ENCODE assay signal across 8 cellular contexts in the genomic region with DNA sequence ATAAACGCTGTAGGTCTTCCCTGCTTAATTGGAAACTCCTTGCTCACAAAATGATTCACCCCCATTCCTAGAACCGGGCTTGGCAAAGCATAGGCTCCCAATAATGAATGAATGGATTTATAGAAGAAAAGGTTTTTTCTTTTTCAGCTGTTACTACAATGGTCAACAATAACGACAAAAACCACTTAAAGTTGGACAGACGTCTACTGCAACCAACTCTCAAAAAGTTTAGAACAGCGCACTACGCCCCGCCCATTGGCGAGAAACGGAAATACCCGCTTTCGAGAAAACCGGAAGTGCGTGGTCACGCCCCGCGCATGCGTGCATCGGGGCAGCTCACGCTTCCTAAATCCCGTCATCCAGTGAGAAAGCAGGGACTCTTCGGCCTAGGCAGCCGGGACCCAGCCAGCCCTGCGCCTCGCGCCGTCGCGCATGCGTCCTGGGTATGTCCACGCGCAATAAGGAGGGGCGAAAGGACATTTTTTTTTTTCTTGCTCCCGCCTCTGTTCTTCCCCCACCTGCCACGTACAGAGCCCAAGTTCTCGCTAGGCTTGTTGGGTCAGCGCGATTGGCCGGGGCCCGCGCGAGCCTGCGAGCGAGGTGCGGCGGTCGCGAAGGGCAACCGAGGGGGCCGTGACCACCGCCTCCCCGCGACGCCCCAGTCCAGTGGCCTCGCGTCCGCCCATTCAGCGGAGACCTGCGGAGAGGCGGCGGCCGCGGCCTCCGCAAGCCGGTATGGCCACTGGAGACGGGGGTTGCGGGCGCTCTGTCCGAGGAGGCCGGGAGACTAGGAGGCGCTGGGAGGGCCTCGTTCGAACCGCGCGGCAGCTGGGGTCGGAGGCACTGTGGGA. TPM values are rescaled to one million over a fixed set of nuclear protein-coding genes. Genes with fewer than 3 reads are reported as not detected.
A peak's percentile ranks its signal among the peaks of the same experiment; 100 is the strongest.
DNase-seq lines count a peak whose midpoint lies in the region; ATAC-seq, FAIRE-seq and TF ChIP-seq lines count a peak whose summit lies in the region.

Gene TFG, plus strand, starts transcription at position 506 of the 851 bp plus-strand sequence. CDS start 4,192 bp downstream, outside the sequence.

- H3K9me1 ChIP-seq in IMR-90 (ENCODE audit: insufficient read depth, low read length) (no peaks in the 10 kb centered on the region; the same call in 1 of the 2 replicates), endothelial cell of umbilical vein (replicated peaks; ENCODE audit: control insufficient read depth, extremely low read depth, insufficient read depth, low read length) (no peaks in the 10 kb centered on the region)

- peak within 1 kb of the TSS; percentile 86 for H2AK5ac ChIP-seq in IMR-90 (ENCODE audit: low read depth, low read length)

- peak within 1 kb of the TSS; percentile 82 for H4K5ac ChIP-seq in IMR-90 (ENCODE audit: low read depth, low read length)

- H3K4me2 ChIP-seq in IMR-90 (ENCODE audit: low read depth, low read length) (peak within 1 kb of the TSS; percentile 97), endothelial cell of umbilical vein (ENCODE audit: insufficient read depth, low read length) (peak within 1 kb of the TSS; percentile 98)

- peak; percentile 96 for FAIRE-seq in endothelial cell of umbilical vein (lab: Jason Lieb, UNC)

- H3K4me3 ChIP-seq in IMR-90 (ENCODE audit: insufficient read depth, low read depth, low read length): peak within 1 kb of the TSS; percentile 98
- peak within 1 kb of the TSS; percentile 79 to 99 (median 89) for H3K4me3 ChIP-seq in endothelial cell of umbilical vein (replicated peaks in 1 of 3; ENCODE audit: insufficient read depth in 1 of 3, low read depth in 1 of 3, low read length in 3 of 3)

- H3K4ac ChIP-seq in IMR-90 (ENCODE audit: low read depth, low read length): peak within 1 kb of the TSS; percentile 83

- H3K9ac ChIP-seq in IMR-90 (ENCODE audit: low read depth, low read length) (peak within 1 kb of the TSS; percentile 91), endothelial cell of umbilical vein (replicated peaks; ENCODE audit: extremely low read depth, insufficient read depth, low read length) (peak within 1 kb of the TSS; percentile 92)

- peak; percentile 100 for DNase-seq in DMS 273 (lab: John Stamatoyannopoulos, UW; ENCODE audit: unreplicated experiment)
- peak; percentile 99 for DNase-seq in IMR-90
- DNase-seq in OCI-M1 (lab: John Stamatoyannopoulos, UW): peak; percentile 99
- DNase-seq in activated T-cell treated with anti-CD3 and anti-CD28 coated beads for 24 hours (ENCODE audit: low read depth): peak; percentile 96
- peak; percentile 100 for DNase-seq in endothelial cell of umbilical vein (ENCODE audit: low read depth, low spot score)
- DNase-seq in midbrain (lab: John Stamatoyannopoulos, UW): peak; percentile 100
- DNase-seq in stimulated activated CD8-positive, alpha-beta memory T cell treated with anti-CD3 and anti-CD28 coated beads, Interleukin-2, amount 100 ng/mL, for 1 hour (ENCODE audit: low read depth in 2 of 2): peak; percentile 93 to 95

- H3K36me3 ChIP-seq in IMR-90 (ENCODE audit: control insufficient read depth, insufficient read depth, low read length) (peaks cover 6% of the 10 kb centered on the region; the same call in 1 of the 2 replicates), endothelial cell of umbilical vein (ENCODE audit: control insufficient read depth in 2 of 2, extremely low read depth in 1 of 2, insufficient read depth in 2 of 2, low read length in 2 of 2) (peaks cover 3% of the 10 kb centered on the region in 2 experiments)

- H4K91ac ChIP-seq in IMR-90 (ENCODE audit: insufficient read depth, low read depth, low read length): peak within 1 kb of the TSS; percentile 47

- H3K18ac ChIP-seq in IMR-90 (ENCODE audit: low read depth, low read length): peak within 1 kb of the TSS; percentile 46

- POLR2A ChIA-PET in IMR-90 (lab: Charles Lee; ENCODE audit: unreplicated experiment) (interaction anchor here (0.6 kb wide), 3 partner anchors 217 to 1473 kb away, joined by 3 read pairs; partner anchors contain the start of gene TMEM45A), endothelial cell of umbilical vein (lab: Charles Lee) (interaction anchor here (0.6 to 0.7 kb wide), 2 partner anchors 9 to 191 kb away, joined by 3 to 5 read pairs; no protein-coding TSS in a partner anchor)

- intact Hi-C loops in IMR-90 (cut with micrococcal nuclease): no loop called here
- intact Hi-C loops in endothelial cell of umbilical vein (cut with micrococcal nuclease): loop anchor here (2.0 to 10.0 kb wide), 3 partner anchors 82 to 308 kb away; partner anchors contain the start of genes LNP1, TMEM45A and TOMM70

- peak within 1 kb of the TSS; percentile 8; the same call in 1 of the 3 replicates for H2BK15ac ChIP-seq in IMR-90 (ENCODE audit: low read depth, low read length)

- peak within 1 kb of the TSS; percentile 96 for H2AK9ac ChIP-seq in IMR-90 (replicated peaks; ENCODE audit: low read depth, low read length, poor library complexity)

- H4K8ac ChIP-seq in IMR-90 (ENCODE audit: low read depth in 2 of 2, low read length in 2 of 2): peak within 1 kb of the TSS; percentile 91 to 96

- H2BK120ac ChIP-seq in IMR-90 (ENCODE audit: low read depth, low read length): peak within 1 kb of the TSS; percentile 28

- in situ Hi-C loops in IMR-90 (cut with MboI; ENCODE audit: low sequenced_read_pairs): no loop called here

- H3K23ac ChIP-seq in IMR-90 (ENCODE audit: low read depth, low read length): peak within 1 kb of the TSS; percentile 93

- no peaks in the 10 kb centered on the region for H3K9me3 ChIP-seq in IMR-90 (ENCODE audit: control insufficient read depth, insufficient read depth, low read length)
- no peaks in the 10 kb centered on the region for H3K9me3 ChIP-seq in endothelial cell of umbilical vein (replicated peaks; ENCODE audit: control insufficient read depth, insufficient read depth, low read length)

- BruUV-seq in IMR-90 (replicated peaks; lab: Mats Ljungman, UMichigan): no TSS peak
- no TSS peak for BruUV-seq in endothelial cell of umbilical vein (replicated peaks; lab: Mats Ljungman, UMichigan)

- peak; percentile 94 for ATAC-seq in GM21528 (IDR thresholded peaks at IDR 0.05; ENCODE audit: low FRiP score, unreplicated experiment)
- peak; percentile 97 for ATAC-seq in IMR-90 (ENCODE audit: low read depth)

- peak; percentile 90 for TF ChIP-seq POLR2A in IMR-90 (IDR thresholded peaks at IDR 0.05; ENCODE audit: low read depth, low read length)
- TF ChIP-seq POLR2A in endothelial cell of umbilical vein (IDR thresholded peaks at IDR 0.05; ENCODE audit: low read depth, low read length): peak; percentile 61

- H2BK20ac ChIP-seq in IMR-90 (ENCODE audit: low read depth, low read length): no peak within 1 kb of the TSS

- H3K27me3 ChIP-seq in IMR-90 (ENCODE audit: control insufficient read depth, insufficient read depth, low read length): no peaks in the 10 kb centered on the region
- H3K27me3 ChIP-seq in endothelial cell of umbilical vein (ENCODE audit: control insufficient read depth in 2 of 2, insufficient read depth in 2 of 2, low read length in 2 of 2): peaks cover 5 to 7% of the 10 kb centered on the region in 2 experiments

- peak within 1 kb of the TSS; percentile 92 for H3K27ac ChIP-seq in IMR-90 (ENCODE audit: insufficient read depth, low read length)
- peak within 1 kb of the TSS; percentile 78 for H3K27ac ChIP-seq in endothelial cell of umbilical vein (ENCODE audit: insufficient read depth, low read depth, low read length)

- H2AFZ ChIP-seq in IMR-90 (replicated peaks; ENCODE audit: low read length, poor library complexity): peak within 1 kb of the TSS; percentile 88
- H2AFZ ChIP-seq in endothelial cell of umbilical vein (ENCODE audit: low read depth, low read length): peak within 1 kb of the TSS; percentile 53

- dilution Hi-C loops in IMR-90 (cut with HindIII; ENCODE audit: low sequenced_read_pairs, unreplicated experiment): no loop called here
- dilution Hi-C loops in endothelial cell of umbilical vein (cut with MboI; ENCODE audit: extremely low pct_ligation_motif_present, low sequenced_read_pairs): no loop called here

- H3K79me2 ChIP-seq in endothelial cell of umbilical vein (ENCODE audit: control insufficient read depth, insufficient read depth, low read length): peaks cover 45% of the 10 kb centered on the region

- TF ChIP-seq RAD21 in IMR-90 (IDR thresholded peaks at IDR 0.05; ENCODE audit: low read length): no peak

- peak within 1 kb of the TSS; percentile 84 for H2BK5ac ChIP-seq in IMR-90 (ENCODE audit: low read depth, low read length, poor library complexity, severe bottlenecking)

- H3K56ac ChIP-seq in IMR-90 (ENCODE audit: extremely low read depth, insufficient read depth, low read length): peak within 1 kb of the TSS; percentile 80

- peak within 1 kb of the TSS; percentile 83 for H3K14ac ChIP-seq in IMR-90 (replicated peaks; ENCODE audit: low read depth, low read length)

- CTCF ChIA-PET in IMR-90 (lab: Yijun Ruan, JAX): no interaction called here
- CTCF ChIA-PET in endothelial cell of umbilical vein (lab: Charles Lee): interaction anchor here (0.6 to 2.9 kb wide), 4 partner anchors 106 to 247 kb away, joined by 3 to 26 read pairs (median 7); no protein-coding TSS in a partner anchor

- WGBS in IMR-90 (ENCODE audit: extremely low coverage in 2 of 2, insufficient read length in 1 of 2), 2 experiments: 1% methylated on average over 15 of the region's 76 CpGs; no CpG with 5 or more reads in 1 of the 2 experiments

- peaks cover 0 to 18% of the 10 kb centered on the region in 2 experiments; a peak in 2 of 4 replicates for H3K79me1 ChIP-seq in IMR-90 (ENCODE audit: low read depth in 1 of 2, low read length in 2 of 2)

- no peaks in the 10 kb centered on the region; the same call in 1 of the 2 replicates for H3K4me1 ChIP-seq in IMR-90 (ENCODE audit: control insufficient read depth, insufficient read depth, low read length)
- H3K4me1 ChIP-seq in endothelial cell of umbilical vein (ENCODE audit: control insufficient read depth, extremely low read depth, insufficient read depth, low read length): peaks cover 8% of the 10 kb centered on the region

- TF ChIP-seq CTCF in IMR-90 (conservative IDR thresholded peaks at IDR 0.05; ENCODE audit: low read depth, low read length) (no peak), endothelial cell of umbilical vein (IDR thresholded peaks at IDR 0.05; ENCODE audit: extremely low read depth in 1 of 2, insufficient read depth in 1 of 2, low read depth in 1 of 2, low read length in 2 of 2) (no peak)

- H4K20me1 ChIP-seq in IMR-90 (ENCODE audit: insufficient read depth, low read length) (peaks cover 43% of the 10 kb centered on the region), endothelial cell of umbilical vein (replicated peaks; ENCODE audit: control insufficient read depth, extremely low read depth, insufficient read depth, low read length) (peaks cover 13% of the 10 kb centered on the region)

RNA-seq across cellular contexts. Expression of gene TFG, which starts in this region (rescaled TPM):
- 47.7 and 69.7 TPM in 2 replicates for total RNA-seq in IMR-90 (2012; rRNA removed)
- polyA plus RNA-seq in IMR-90 (2012; rRNA removed): 129 and 165 TPM in 2 replicates
- polyA plus RNA-seq in IMR-90 (2012; cell fraction: cytosol; rRNA removed): 57.2 and 127 TPM in 2 replicates
- polyA plus RNA-seq in IMR-90 (2012; cell fraction: nucleus; rRNA removed; ENCODE audit: low replicate concordance): 101 and 131 TPM in 2 replicates
- 106 and 107 TPM in 2 replicates for total RNA-seq in endothelial cell of umbilical vein
- 154 and 169 TPM in 2 replicates for polyA plus RNA-seq in endothelial cell of umbilical vein
- polyA plus RNA-seq in endothelial cell of umbilical vein (2011; cell fraction: cytosol; rRNA removed): 108 and 118 TPM in 2 replicates
- polyA plus RNA-seq in endothelial cell of umbilical vein (2011; cell fraction: nucleus; rRNA removed): 112 and 118 TPM in 2 replicates
- 79.8 and 94.4 TPM in 2 replicates for polyA plus RNA-seq in endothelial cell of umbilical vein (2012)
- polyA minus RNA-seq in endothelial cell of umbilical vein: 56.3 and 58.0 TPM in 2 replicates
- polyA minus RNA-seq in endothelial cell of umbilical vein (2011; cell fraction: cytosol; rRNA and poly(A)+ RNA removed): 35.8 TPM
- 55.3 and 63.3 TPM in 2 replicates for polyA minus RNA-seq in endothelial cell of umbilical vein (2011; cell fraction: nucleus; rRNA and poly(A)+ RNA removed)

Comparison
In these comparisons a context has a peak if more than half of its experiments do, and no peak if none do; other contexts are left out.
1. Peak in every context shown above with its lines: DNase-seq, ATAC-seq, H3K4me3 ChIP-seq and H3K27ac ChIP-seq.